ENCODE assay signal across 32 cellular contexts in the genomic region with DNA sequence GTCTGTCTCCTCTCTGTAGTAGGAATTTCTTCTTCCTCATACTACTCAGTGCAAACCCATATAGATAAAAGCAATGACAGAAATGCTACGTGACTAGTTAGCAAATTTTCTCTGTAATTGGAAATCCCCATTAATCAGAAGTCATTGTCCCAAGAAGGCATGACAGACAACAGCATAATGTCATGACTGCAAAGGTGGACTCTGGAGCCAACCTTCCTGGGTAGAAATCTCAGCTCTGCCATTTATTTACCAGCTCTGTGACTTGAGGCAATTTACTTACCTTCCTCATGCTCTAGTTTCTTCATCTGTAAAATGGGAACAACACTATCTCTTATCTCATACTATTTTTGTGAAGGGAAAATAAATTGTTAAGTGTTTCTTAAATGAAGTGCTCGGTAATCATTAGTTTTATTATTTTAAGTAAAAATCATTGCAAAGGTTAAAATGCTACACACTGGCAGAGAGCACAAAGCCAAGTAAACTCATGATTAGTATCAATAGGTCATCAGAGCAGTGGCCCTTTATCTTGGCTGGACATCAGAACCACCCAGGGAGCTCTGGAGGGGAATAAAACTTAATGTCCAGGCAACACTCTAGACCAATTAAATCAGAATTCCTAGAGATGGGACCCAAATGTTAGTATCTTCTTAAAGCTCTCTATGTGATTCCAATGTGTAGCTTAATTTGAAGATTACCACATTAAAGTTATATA. TPM values are rescaled to one million over a fixed set of nuclear protein-coding genes. Genes with fewer than 3 reads are reported as not detected.
"Had no signal": no experiment of that assay in that cellular context is flagged by ENCODE, and none has a peak within 500 bp of the region (broad histone marks: within the 10 kb centered on the region; RNA-seq: fewer than 3 reads in every experiment).

No MANE protein-coding gene starts in this region.

- H3K36me3 ChIP-seq: adrenal gland, esophagus muscularis mucosa, gastrocnemius medialis had no signal

- H3K9me3 ChIP-seq: adrenal gland, body of pancreas, esophagus muscularis mucosa, gastrocnemius medialis had no signal

- H3K4me3 ChIP-seq: adrenal gland, body of pancreas, esophagus muscularis mucosa, gastrocnemius medialis had no signal

- H3K4me1 ChIP-seq: gastrocnemius medialis had no signal

- H3K27ac ChIP-seq: adrenal gland, body of pancreas, esophagus muscularis mucosa, foreskin keratinocyte, gastrocnemius medialis had no signal

- H3K27me3 ChIP-seq: adrenal gland, body of pancreas, esophagus muscularis mucosa, foreskin keratinocyte, gastrocnemius medialis had no signal

- DNase-seq: activated CD4-positive, alpha-beta memory T cell treated with anti-CD3 and anti-CD28 coated beads for 36 hours; activated CD4-positive, alpha-beta T cell treated with anti-CD3 and anti-CD28 coated beads for 36 hours; activated CD4-positive, alpha-beta T cell treated with anti-CD3 and anti-CD28 coated beads, Interleukin-2, amount 10 ng/mL, durations not matched to agents 24 days and 14 days; activated CD4-positive, CD25-positive, alpha-beta regulatory T cell; activated CD4-positive, CD25-positive, alpha-beta regulatory T cell treated with anti-CD3 and anti-CD28 coated beads, Interleukin-2, amount 50 U/mL, for 72 hours; activated CD8-positive, alpha-beta memory T cell treated with anti-CD3 and anti-CD28 coated beads, Interleukin-2, amount 10 ng/mL, durations not matched to agents 7 days and 5 days; activated CD8-positive, alpha-beta memory T cell treated with anti-CD3 and anti-CD28 coated beads, Interleukin-2, amount 50 U/mL, for 4 hours; activated CD8-positive, alpha-beta T cell treated with anti-CD3 and anti-CD28 coated beads, Interleukin-2, amount 10 ng/mL, durations not matched to agents 7 days and 5 days; activated effector memory CD4-positive, alpha-beta T cell treated with anti-CD3 and anti-CD28 coated beads, Interleukin-2, amount 50 U/mL, for 16 hours; activated naive CD4-positive, alpha-beta T cell treated with anti-CD3 and anti-CD28 coated beads for 36 hours; activated naive CD8-positive, alpha-beta T cell treated with anti-CD3 and anti-CD28 coated beads for 36 hours; activated naive CD8-positive, alpha-beta T cell treated with anti-CD3 and anti-CD28 coated beads, Interleukin-2, amount 50 U/mL, for 24 hours; activated T-cell treated with anti-CD3 and anti-CD28 coated beads, Interleukin-2, amount 50 U/mL, for 1 hour; activated T-cell treated with anti-CD3 and anti-CD28 coated beads, Interleukin-2, amount 50 U/mL, for 48 hours; adrenal gland; amygdala; aorta; body of pancreas; caudate nucleus; cortex of kidney; dermis blood vessel endothelial cell; effector CD4-positive, alpha-beta T cell; effector memory CD8-positive, alpha-beta T cell; erythroblast; foreskin keratinocyte; gastrocnemius medialis; T-helper 1 cell; T-helper 17 cell; T1000 had no signal

RNA-seq across cellular contexts. Expression of a gene that starts 43.8 kb away (rescaled TPM):
- total RNA-seq: activated CD8-positive, alpha-beta memory T cell treated with anti-CD3 and anti-CD28 coated beads for 36 hours; activated CD8-positive, alpha-beta T cell treated with anti-CD3 and anti-CD28 coated beads, Interleukin-2, amount 10 ng/mL, durations not matched to agents 7 days and 5 days; activated T-helper 2 cell treated with anti-CD3 and anti-CD28 coated beads, Interferon-gamma antibody, Interleukin-2, Interleukin-4, amounts not matched to agents 10 μg/mL and 5 μg/mL and 100 μg/mL, durations not matched to agents 14 hours and 24 hours and 36 hours had no signal
